In the genomic region with DNA sequence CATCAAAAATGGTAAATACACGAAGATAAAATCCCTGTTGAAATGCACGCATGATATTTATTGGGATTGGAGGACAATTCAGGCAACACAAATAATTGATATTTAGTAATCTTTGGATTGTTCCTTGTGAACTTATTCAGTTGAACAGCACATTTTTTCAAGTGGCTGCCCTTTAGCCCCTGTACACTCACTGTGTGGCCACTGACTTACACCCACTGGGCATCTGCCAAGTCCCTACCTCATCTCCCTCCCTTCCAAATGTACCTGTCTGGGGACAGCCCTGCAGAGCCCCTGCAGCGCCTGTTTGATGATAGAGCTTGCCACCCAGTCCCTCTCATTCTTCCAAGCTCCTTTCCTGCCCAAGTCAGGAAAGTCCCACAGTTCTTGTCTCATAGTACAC, we compare ENCODE assay signal across 17 cellular contexts.
DNase-seq lines count a peak whose midpoint lies in the region; ATAC-seq and TF ChIP-seq lines count a peak whose summit lies in the region.
"Had no signal": no experiment of that assay in that cellular context is flagged by ENCODE, and none has a peak within 500 bp of the region (broad histone marks: within the 10 kb centered on the region; RNA-seq: fewer than 3 reads in every experiment).

No MANE protein-coding gene starts in this region.

- H3K27ac Mint-ChIP-seq in T-cell = no peak overlapping the region
- H3K27ac Mint-ChIP-seq: CD14-positive monocyte; CD8-positive, alpha-beta memory T cell; GM23338; IgD-negative memory B cell had no signal

- H3K27me3 ChIP-seq in hepatocyte (no peaks in the 10 kb centered on the region), right lobe of liver (no peaks in the 10 kb centered on the region)

- H3K9me3 ChIP-seq in hepatocyte (ENCODE audit: low read depth) = no peaks in the 10 kb centered on the region
- no peaks in the 10 kb centered on the region for H3K9me3 ChIP-seq in right lobe of liver
- H3K9me3 ChIP-seq: Caco-2 had no signal

- H3K9me2 ChIP-seq in hepatocyte (replicated peaks; ENCODE audit: insufficient read depth) = no peaks in the 10 kb centered on the region

- TF ChIP-seq CTCF in hepatocyte (IDR thresholded peaks at IDR 0.05; ENCODE audit: poor library complexity) (no peak), right lobe of liver (IDR thresholded peaks at IDR 0.05) (no peak)

- H3K36me3 ChIP-seq in hepatocyte (replicated peaks; ENCODE audit: insufficient read depth, low read depth) = no peaks in the 10 kb centered on the region
- no peaks in the 10 kb centered on the region for H3K36me3 ChIP-seq in right lobe of liver

- no peaks in the 10 kb centered on the region for H3K9me3 Mint-ChIP-seq in T-cell
- H3K9me3 Mint-ChIP-seq: CD14-positive monocyte; CD8-positive, alpha-beta memory T cell; GM23338 had no signal

- H3K27ac ChIP-seq in hepatocyte (no peak overlapping the region), right lobe of liver (no peak overlapping the region)
- H3K27ac ChIP-seq: 22Rv1 had no signal

- no peak overlapping the region for H3K4me3 ChIP-seq in hepatocyte
- no peak overlapping the region for H3K4me3 ChIP-seq in right lobe of liver
- H3K4me3 ChIP-seq: GM12878, GM23338 had no signal

- H3K36me3 Mint-ChIP-seq in T-cell = no peaks in the 10 kb centered on the region
- H3K36me3 Mint-ChIP-seq: CD14-positive monocyte; CD8-positive, alpha-beta memory T cell had no signal

- TF ChIP-seq POLR2A in right lobe of liver (IDR thresholded peaks at IDR 0.05) = no peak

- no peak overlapping the region for H3K4me2 ChIP-seq in hepatocyte
- H3K4me2 ChIP-seq: GM23338 had no signal

- no peaks in the 10 kb centered on the region for H4K20me1 ChIP-seq in hepatocyte (ENCODE audit: insufficient read depth, poor library complexity, severe bottlenecking)

- no peak overlapping the region for H3K4me3 Mint-ChIP-seq in T-cell
- H3K4me3 Mint-ChIP-seq: CD14-positive monocyte; CD8-positive, alpha-beta memory T cell; GM23338; IgD-negative memory B cell had no signal

- ATAC-seq in right lobe of liver (peak; percentile 90 to 95 (median 93)), T-cell (replicated peaks in 1 of 4) (no peak), GM18868 (IDR thresholded peaks at IDR 0.05; ENCODE audit: unreplicated experiment) (no peak), GM19324 (IDR thresholded peaks at IDR 0.05; ENCODE audit: low FRiP score, unreplicated experiment) (no peak)
- ATAC-seq: GM12878, GM23338 had no signal

- intact Hi-C loops in right lobe of liver (cut with DNase I) = no loop called here

- peak; percentile 31 for DNase-seq in DMS53 (lab: John Stamatoyannopoulos, UW)
- no peak for DNase-seq in DMS53 treated with DMSO at 0.1 percent for 48 hours (lab: John Stamatoyannopoulos, UW; ENCODE audit: unreplicated experiment)
- DNase-seq in hepatocyte (ENCODE audit: low spot score) = peak; percentile 13
- peak; percentile 50 to 69 (median 62) for DNase-seq in right lobe of liver
- no peak for DNase-seq in T-cell
- DNase-seq in activated gamma-delta T cell (lab: John Stamatoyannopoulos, UW) = no peak
- DNase-seq: Caco-2; CD8-positive, alpha-beta memory T cell; DMS79; H7 had no signal

- H2AFZ ChIP-seq in hepatocyte = no peak overlapping the region
- H2AFZ ChIP-seq: GM23338 had no signal

- H3K4me1 ChIP-seq in hepatocyte (ENCODE audit: insufficient read depth) (peaks cover 12% of the 10 kb centered on the region), right lobe of liver (peaks cover 0 to 9% (median 3%) of the 10 kb centered on the region in 4 donors)
- H3K4me1 ChIP-seq: Caco-2 had no signal

- no peaks in the 10 kb centered on the region for H3K79me2 ChIP-seq in hepatocyte

- WGBS in hepatocyte (ENCODE audit: low lambda C conversion rate, missing lambda C conversion rate) = 100% methylated on average over 3 of the region's 3 CpGs
- WGBS in right lobe of liver (ENCODE audit: insufficient coverage, low coverage, low lambda C conversion rate, missing lambda C conversion rate) = 43% methylated on average over 3 of the region's 3 CpGs

- CTCF ChIA-PET in T-cell (lab: Charles Lee) = no interaction called here

- peaks cover 0 to 8% of the 10 kb centered on the region in 2 donors for H3K27me3 Mint-ChIP-seq in T-cell
- H3K27me3 Mint-ChIP-seq: CD8-positive, alpha-beta memory T cell had no signal

- peaks cover 14 to 19% (median 17%) of the 10 kb centered on the region in 3 donors for H3K4me1 Mint-ChIP-seq in T-cell

- POLR2A ChIA-PET in T-cell (lab: Charles Lee) = no interaction called here

Comparison
In these comparisons a context has a peak if more than half of its experiments do, and no peak if none do; other contexts are left out.
1. DNase-seq: peak in DMS53 (single experiment), hepatocyte (single experiment) and right lobe of liver (3 of 3); none in DMS53 treated with DMSO at 0.1 percent for 48 hours (single experiment), T-cell (0 of 34) and activated gamma-delta T cell (single experiment).
2. ATAC-seq: peak in right lobe of liver (4 of 4); none in T-cell (0 of 4), GM18868 (single experiment) and GM19324 (single experiment).